Comparison of ENCODE assay signal across 8 cellular contexts in genomic region chr5:13250450-13251291, GRCh38.
DNase-seq lines count a peak whose midpoint lies in the region; ATAC-seq and TF ChIP-seq lines count a peak whose summit lies in the region.

No MANE protein-coding gene starts in this region.

- H3K4me1 ChIP-seq in esophagus squamous epithelium = peaks cover 0 to 11% (median 0%) of the 10 kb centered on the region in 3 donors

- no peaks in the 10 kb centered on the region for H3K9me3 ChIP-seq in esophagus squamous epithelium

- H3K36me3 ChIP-seq in esophagus squamous epithelium = no peaks in the 10 kb centered on the region

- H3K4me3 ChIP-seq in NB4 (ENCODE audit: low read depth, low read length) (no peak overlapping the region), esophagus squamous epithelium (no peak overlapping the region)

- DNase-seq in AG08396 (ENCODE audit: low spot score) (peak; percentile 7), NB4 (ENCODE audit: low read depth) (peak; percentile 18), esophagus squamous epithelium (lab: John Stamatoyannopoulos, UW) (no peak), MV-4-11 (lab: John Stamatoyannopoulos, UW) (no peak), DMS153 (lab: John Stamatoyannopoulos, UW) (no peak), hippocampal formation (lab: John Stamatoyannopoulos, UW) (no peak)

- TF ChIP-seq CTCF in NB4 (IDR thresholded peaks at IDR 0.05; ENCODE audit: low read depth, low read length) = peak; percentile 69
- peak in 4 of 6 experiments; percentile 12 to 48 (median 34) for TF ChIP-seq CTCF in esophagus squamous epithelium (IDR thresholded peaks at IDR 0.05)

- 79 to 82% methylated on average over 4 of the region's 4 CpGs for WGBS in esophagus squamous epithelium, 2 donors

- no peak overlapping the region for H3K27ac ChIP-seq in esophagus squamous epithelium

- no peaks in the 10 kb centered on the region for H3K27me3 ChIP-seq in esophagus squamous epithelium

- intact Hi-C loops in esophagus squamous epithelium (cut with DNase I) = no loop called here

- peak; percentile 64 for ATAC-seq in GM19463 (IDR thresholded peaks at IDR 0.05; ENCODE audit: unreplicated experiment)
- no peak for ATAC-seq in GM21723 (IDR thresholded peaks at IDR 0.05; ENCODE audit: unreplicated experiment)

- TF ChIP-seq POLR2A in NB4 (IDR thresholded peaks at IDR 0.05; ENCODE audit: extremely low read depth, insufficient read length) = no peak
- TF ChIP-seq POLR2A in esophagus squamous epithelium (IDR thresholded peaks at IDR 0.05) = no peak

Comparison
In these comparisons a context has a peak if more than half of its experiments do, and no peak if none do; other contexts are left out.
1. DNase-seq: peak in AG08396 (single experiment) and NB4 (single experiment); none in esophagus squamous epithelium (single experiment), MV-4-11 (single experiment), DMS153 (single experiment) and hippocampal formation (0 of 2).